ENCODE assay signal across 9 cellular contexts in the genomic region with DNA sequence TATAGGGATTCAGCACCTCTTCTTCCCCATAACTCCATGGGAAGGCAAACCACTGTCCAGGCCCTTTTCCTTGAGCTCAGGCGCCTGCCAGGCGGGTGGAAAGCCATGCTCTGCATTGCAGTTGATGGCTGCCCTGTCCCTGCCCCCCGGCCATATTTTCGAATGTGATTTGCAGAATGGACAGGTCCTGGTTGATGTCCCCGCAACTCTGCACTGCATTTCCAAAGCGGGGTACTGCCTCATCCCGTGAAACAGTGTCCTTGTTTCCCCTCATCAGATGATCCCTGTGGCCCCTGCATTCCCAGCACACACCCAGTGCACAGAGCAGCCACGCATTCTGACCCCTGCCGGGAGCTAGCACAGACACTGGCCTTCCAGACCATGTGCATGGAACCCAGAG.
"Had no signal": no experiment of that assay in that cellular context is flagged by ENCODE, and none has a peak within 500 bp of the region (broad histone marks: within the 10 kb centered on the region; RNA-seq: fewer than 3 reads in every experiment).

No MANE protein-coding gene starts in this region.

- H3K9me3 ChIP-seq: HAP-1 had no signal

- DNase-seq: HFFc6, KBM-7 had no signal

- H3K4me3 ChIP-seq: GM23338, HAP-1 had no signal

- H3K4me3 Mint-ChIP-seq: GM23338, HFFc6, IgD-negative memory B cell had no signal

- H3K4me1 Mint-ChIP-seq: IgD-negative memory B cell had no signal

- H3K4me2 ChIP-seq: GM23338 had no signal

- H3K36me3 ChIP-seq: HAP-1 had no signal

- FAIRE-seq: H1, H54, HTR-8/SVneo had no signal

- H3K9me3 Mint-ChIP-seq: GM23338, HFFc6, IgD-negative memory B cell had no signal

- H3K4me1 ChIP-seq: HAP-1 had no signal

- H2AFZ ChIP-seq: GM23338 had no signal

- H3K27ac Mint-ChIP-seq: GM23338, HFFc6 had no signal

- ATAC-seq: GM23338, HCT116 had no signal
